19 cellular contexts compared by ENCODE assay signal in genomic region chr20:2760381-2761305, GRCh38. TPM values are rescaled to one million over a fixed set of nuclear protein-coding genes. Genes with fewer than 3 reads are reported as not detected.
A peak's percentile ranks its signal among the peaks of the same experiment; 100 is the strongest.
DNase-seq lines count a peak whose midpoint lies in the region; ATAC-seq, FAIRE-seq and TF ChIP-seq lines count a peak whose summit lies in the region.
"Had no signal": no experiment of that assay in that cellular context is flagged by ENCODE, and none has a peak within 500 bp of the region (broad histone marks: within the 10 kb centered on the region; RNA-seq: fewer than 3 reads in every experiment).

No MANE protein-coding gene starts in this region.

- no peak overlapping the region for H3K4me3 ChIP-seq in BLaER1 treated with 17β-estradiol and CSF1 and Interleukin-3, amounts not matched to agents 10 nM and 100 nM
- H3K4me3 ChIP-seq in GM23338 (no peak overlapping the region), H1 (ENCODE audit: extremely low read depth in 1 of 4, insufficient read depth in 2 of 4, low read depth in 3 of 4, low read length in 4 of 4) (no peak overlapping the region), neural progenitor cell (no peak overlapping the region)
- H3K4me3 ChIP-seq: PC-9 had no signal

- H3K4me2 ChIP-seq in BLaER1 treated with 17β-estradiol and CSF1 and Interleukin-3, amounts not matched to agents 10 nM and 100 nM = peak overlapping the region in 10 of 11 experiments; percentile 33 to 94 (median 82); a peak in 18 of 22 replicates
- H3K4me2 ChIP-seq in GM23338 = peak overlapping the region; percentile 51
- H3K4me2 ChIP-seq in H1 (ENCODE audit: insufficient read depth in 1 of 2, low read depth in 2 of 2, low read length in 2 of 2) = peak overlapping the region in 1 of 2 experiments; percentile 40; a peak in 2 of 4 replicates
- peak overlapping the region; percentile 37 for H3K4me2 ChIP-seq in neural progenitor cell
- H3K4me2 ChIP-seq: PC-9 had no signal

- H3K79me1 ChIP-seq in H1 (ENCODE audit: low read depth, low read length) = no peaks in the 10 kb centered on the region

- DNase-seq in GM23338 (ENCODE audit: low spot score) = no peak
- DNase-seq in H1 (ENCODE audit: low read depth in 1 of 2, low spot score in 2 of 2) = no peak
- no peak for DNase-seq in neural progenitor cell (ENCODE audit: low spot score)
- no peak for DNase-seq in NCI-H2029 (lab: John Stamatoyannopoulos, UW)
- no peak for DNase-seq in NCI-H1694 (lab: John Stamatoyannopoulos, UW)
- DNase-seq: ACHN, AML-193, GF-D8, NCI-H1105, NCI-H1694 treated with DMSO at 0.1 percent for 48 hours, NCI-H2107, NCI-H2227 treated with DMSO at 0.1 percent for 48 hours, NCI-H524 treated with DMSO at 0.1 percent for 48 hours had no signal

- TF ChIP-seq RAD21 in H1 (IDR thresholded peaks at IDR 0.05 in 1 of 2, conservative IDR thresholded peaks at IDR 0.05 in 1 of 2; ENCODE audit: low read depth in 2 of 2, low read length in 2 of 2) = no peak

- H4K20me1 ChIP-seq in BLaER1 treated with 17β-estradiol and CSF1 and Interleukin-3, amounts not matched to agents 10 nM and 100 nM = no peaks in the 10 kb centered on the region
- H4K20me1 ChIP-seq in GM23338 (replicated peaks; ENCODE audit: insufficient read depth) = no peaks in the 10 kb centered on the region
- H4K20me1 ChIP-seq in H1 (replicated peaks in 1 of 2; ENCODE audit: control insufficient read depth in 1 of 2, insufficient read depth in 2 of 2, low read length in 2 of 2) = no peaks in the 10 kb centered on the region
- no peaks in the 10 kb centered on the region for H4K20me1 ChIP-seq in neural progenitor cell (ENCODE audit: low read depth)

- WGBS in H1 (ENCODE audit: extremely low coverage in 1 of 2, insufficient coverage in 1 of 2, insufficient read length in 1 of 2, insufficient replicate concordance in 2 of 2, low coverage in 1 of 2, low lambda C conversion rate in 2 of 2, missing lambda C conversion rate in 1 of 2), 2 experiments = 90% methylated on average over 9 of the region's 9 CpGs; no CpG with 5 or more reads in 1 of the 2 experiments

- H3K4ac ChIP-seq in H1 (replicated peaks; ENCODE audit: insufficient read length, low read depth, low read length) = no peak overlapping the region

- H3K4me1 Mint-ChIP-seq in GM23338 (peaks cover 33% of the 10 kb centered on the region), neural progenitor cell (peaks cover 12% of the 10 kb centered on the region)

- H4K8ac ChIP-seq in H1 (ENCODE audit: extremely low read depth, insufficient read depth, low read length) = peak overlapping the region; percentile 29; the same call in 1 of the 2 replicates

- H3K23me2 ChIP-seq in H1 (ENCODE audit: low read depth, low read length) = peaks cover 3% of the 10 kb centered on the region; the same call in 1 of the 2 replicates

- H3F3A ChIP-seq in GM23338 (replicated peaks; ENCODE audit: low read depth) = no peaks in the 10 kb centered on the region
- H3F3A ChIP-seq in neural progenitor cell (ENCODE audit: low read depth) = no peaks in the 10 kb centered on the region

- TF ChIP-seq CTCF in GM23338 (conservative IDR thresholded peaks at IDR 0.05; ENCODE audit: low read depth in 2 of 2) = no peak
- TF ChIP-seq CTCF in H1 (IDR thresholded peaks at IDR 0.05; ENCODE audit: control extremely low read depth in 1 of 3, insufficient read depth in 1 of 3, low read depth in 1 of 3, low read length in 3 of 3) = no peak
- no peak for TF ChIP-seq CTCF in neural progenitor cell (IDR thresholded peaks at IDR 0.05)

- H4K5ac ChIP-seq in H1 (ENCODE audit: insufficient read length, low read depth, low read length) = no peak overlapping the region

- H2BK120ac ChIP-seq in H1 (replicated peaks; ENCODE audit: low read depth, low read length) = no peak overlapping the region

- no peak for TF ChIP-seq POLR2A in H1 (IDR thresholded peaks at IDR 0.05; ENCODE audit: control extremely low read depth in 1 of 2, low read depth in 2 of 2, low read length in 2 of 2)

- H3K36me3 Mint-ChIP-seq in GM23338 (ENCODE audit: low read depth) (no peaks in the 10 kb centered on the region), neural progenitor cell (no peaks in the 10 kb centered on the region)

- CTCF ChIA-PET in H1 (lab: Charles Lee; ENCODE audit: partially characterized antibody) = interaction anchor here (0.6 to 3.3 kb wide), 10 partner anchors 7 to 343 kb away, joined by 3 to 23 read pairs (median 4); no protein-coding TSS in a partner anchor

- no peak overlapping the region for H4K91ac ChIP-seq in H1 (replicated peaks; ENCODE audit: insufficient read length, low read length)

- no peaks in the 10 kb centered on the region for H3K36me3 ChIP-seq in BLaER1 treated with 17β-estradiol and CSF1 and Interleukin-3, amounts not matched to agents 10 nM and 100 nM
- no peaks in the 10 kb centered on the region for H3K36me3 ChIP-seq in GM23338 (ENCODE audit: insufficient read depth)
- no peaks in the 10 kb centered on the region for H3K36me3 ChIP-seq in H1 (ENCODE audit: control insufficient read depth in 2 of 4, insufficient read depth in 4 of 4, low read length in 3 of 4)
- no peaks in the 10 kb centered on the region for H3K36me3 ChIP-seq in neural progenitor cell

- H2BK5ac ChIP-seq in H1 (ENCODE audit: low read depth, low read length) = no peak overlapping the region

- H3K27me3 ChIP-seq in BLaER1 treated with 17β-estradiol and CSF1 and Interleukin-3, amounts not matched to agents 10 nM and 100 nM = peaks cover 0 to 7% (median 0%) of the 10 kb centered on the region in 11 experiments; a peak in 2 of 22 replicates
- H3K27me3 ChIP-seq in GM23338 (ENCODE audit: insufficient read depth) (no peaks in the 10 kb centered on the region), H1 (replicated peaks in 1 of 4; ENCODE audit: control insufficient read depth in 3 of 4, extremely low read depth in 1 of 4, insufficient read depth in 3 of 4, low read length in 3 of 4) (peaks cover 0 to 5% (median 0%) of the 10 kb centered on the region in 4 experiments; a peak in 2 of 7 replicates), neural progenitor cell (no peaks in the 10 kb centered on the region)

- no peak overlapping the region for H3K23ac ChIP-seq in H1 (ENCODE audit: insufficient read length)

- H3K4me3 Mint-ChIP-seq in GM23338 (no peak overlapping the region), neural progenitor cell (no peak overlapping the region)
- H3K4me3 Mint-ChIP-seq: CD4-positive, alpha-beta T cell had no signal

- H2BK12ac ChIP-seq in H1 (ENCODE audit: low read depth, low read length) = peak overlapping the region; percentile 85; the same call in 1 of the 2 replicates

- H3K9me3 ChIP-seq in BLaER1 treated with 17β-estradiol and CSF1 and Interleukin-3, amounts not matched to agents 10 nM and 100 nM (replicated peaks in 1 of 11) = no peaks in the 10 kb centered on the region
- H3K9me3 ChIP-seq in H1 (ENCODE audit: insufficient read depth in 2 of 2, low read depth in 1 of 2, low read length in 1 of 2) = no peaks in the 10 kb centered on the region
- no peaks in the 10 kb centered on the region for H3K9me3 ChIP-seq in neural progenitor cell (ENCODE audit: low read depth)
- H3K9me3 ChIP-seq: Caco-2 had no signal

- H2BK15ac ChIP-seq in H1 (ENCODE audit: low read length) = no peak overlapping the region

- peaks cover 6% of the 10 kb centered on the region for H3K27me3 Mint-ChIP-seq in GM23338 (ENCODE audit: insufficient read depth, low read depth, poor library complexity)
- peaks cover 6% of the 10 kb centered on the region for H3K27me3 Mint-ChIP-seq in neural progenitor cell (ENCODE audit: insufficient read depth, low read depth)

- peak overlapping the region in 2 of 11 experiments; percentile 32 to 40; a peak in 2 of 22 replicates for H3K27ac ChIP-seq in BLaER1 treated with 17β-estradiol and CSF1 and Interleukin-3, amounts not matched to agents 10 nM and 100 nM
- H3K27ac ChIP-seq in GM23338 (ENCODE audit: low read depth) = no peak overlapping the region
- no peak overlapping the region for H3K27ac ChIP-seq in H1 (ENCODE audit: low read depth, low read length)
- H3K27ac ChIP-seq in neural progenitor cell = no peak overlapping the region
- H3K27ac ChIP-seq: PC-9 had no signal

- no peak for TF ChIP-seq EP300 in H1 (IDR thresholded peaks at IDR 0.05; ENCODE audit: borderline replicate concordance in 1 of 2, low read depth in 2 of 2, low read length in 2 of 2)

- no peak overlapping the region for H2AK5ac ChIP-seq in H1 (ENCODE audit: low read depth, low read length)

- H3K27ac Mint-ChIP-seq in GM23338 (no peak overlapping the region), neural progenitor cell (no peak overlapping the region)
- H3K27ac Mint-ChIP-seq: CD4-positive, alpha-beta T cell had no signal

- no peak overlapping the region for H3K14ac ChIP-seq in H1 (ENCODE audit: insufficient read length)

- H3K9me3 Mint-ChIP-seq in GM23338 = no peaks in the 10 kb centered on the region
- H3K9me3 Mint-ChIP-seq in neural progenitor cell = no peaks in the 10 kb centered on the region
- H3K9me3 Mint-ChIP-seq: CD4-positive, alpha-beta T cell had no signal

- H3K9ac ChIP-seq in BLaER1 treated with 17β-estradiol and CSF1 and Interleukin-3, amounts not matched to agents 10 nM and 100 nM = peak overlapping the region in 3 of 11 experiments; percentile 45 to 63 (median 56); a peak in 5 of 22 replicates
- H3K9ac ChIP-seq in H1 (replicated peaks in 1 of 4; ENCODE audit: extremely low read depth in 1 of 4, low read depth in 3 of 4, low read length in 3 of 4) (no peak overlapping the region), neural progenitor cell (no peak overlapping the region)

- H3K4me1 ChIP-seq in BLaER1 treated with 17β-estradiol and CSF1 and Interleukin-3, amounts not matched to agents 10 nM and 100 nM = peaks cover 14 to 33% (median 24%) of the 10 kb centered on the region in 10 experiments
- H3K4me1 ChIP-seq in GM23338 (ENCODE audit: insufficient read depth) = peaks cover 8% of the 10 kb centered on the region
- peaks cover 0 to 16% (median 9%) of the 10 kb centered on the region in 4 experiments for H3K4me1 ChIP-seq in H1 (replicated peaks in 1 of 4; ENCODE audit: control insufficient read depth in 3 of 4, insufficient read depth in 4 of 4, low read length in 3 of 4)
- peaks cover 17% of the 10 kb centered on the region for H3K4me1 ChIP-seq in neural progenitor cell
- H3K4me1 ChIP-seq: Caco-2 had no signal

- no peak overlapping the region for H2BK20ac ChIP-seq in H1 (ENCODE audit: low read length)

- ATAC-seq in GM23338 (no peak), HG03342 (IDR thresholded peaks at IDR 0.05; ENCODE audit: unreplicated experiment) (no peak)
- ATAC-seq: HCT116 had no signal

- no peak for FAIRE-seq in H1 (lab: Jason Lieb, UNC)

- peak overlapping the region; percentile 95 for H2AFZ ChIP-seq in GM23338
- H2AFZ ChIP-seq in H1 (ENCODE audit: low read length) = no peak overlapping the region
- no peak overlapping the region for H2AFZ ChIP-seq in neural progenitor cell (replicated peaks)
- H2AFZ ChIP-seq: PC-9 had no signal

- H3K56ac ChIP-seq in H1 (replicated peaks; ENCODE audit: insufficient read length, low read depth, low read length) = no peak overlapping the region

- no peak overlapping the region; the same call in 1 of the 2 replicates for H3K18ac ChIP-seq in H1 (ENCODE audit: extremely low read depth, low read length)

- H3K9me2 ChIP-seq in GM23338 (ENCODE audit: insufficient read depth) = no peaks in the 10 kb centered on the region

- POLR2A ChIA-PET in H1 (lab: Charles Lee; ENCODE audit: partially characterized antibody) = interaction anchor here (0.6 to 0.8 kb wide), 2 partner anchors 20 to 80 kb away, joined by 3 read pairs; partner anchors contain the start of genes PCED1A and VPS16

- H3K79me2 ChIP-seq in GM23338 (replicated peaks; ENCODE audit: insufficient read depth) (no peaks in the 10 kb centered on the region), H1 (ENCODE audit: control insufficient read depth in 1 of 2, insufficient read depth in 2 of 2, low read length in 2 of 2) (no peaks in the 10 kb centered on the region), neural progenitor cell (ENCODE audit: low read depth) (no peaks in the 10 kb centered on the region)

RNA-seq across cellular contexts. Expression of gene CPXM1, which starts 39.8 kb away (rescaled TPM):
- total RNA-seq in GM23338 (2014; rRNA removed; shearing (Covaris generic)) = 21.5 and 29.3 TPM in 2 replicates
- 15.3 and 17.0 TPM in 2 replicates for polyA plus RNA-seq in GM23338 (2016; fragmentation: Nextera tagmentation; extraction: Ambion mirVana)
- total RNA-seq in H1 (2021; fragmentation: NEBNext Ultra II Directional; extraction: Animal tissue kit (Norgen Biotek cat#: 25700)) = 28.8 and 31.3 TPM in 2 replicates
- polyA plus RNA-seq in H1 (2011; rRNA removed) = 81.9 and 90.9 TPM in 2 replicates
- polyA plus RNA-seq in H1 (2011; cell fraction: cytosol; rRNA removed) = 59.0 TPM
- 231 TPM for polyA plus RNA-seq in H1 (2011; cell fraction: nucleus; rRNA removed)
- polyA plus RNA-seq in H1 (2012, experiment 1 of 2) = 37.0 to 65.6 TPM (median 56.2 TPM) in 4 replicates
- 42.0 TPM for polyA plus RNA-seq in H1 (2012, experiment 2 of 2)
- polyA plus RNA-seq in H1 (2013, experiment 1 of 2) = 45.5 TPM
- 41.6 TPM for polyA plus RNA-seq in H1 (2013, experiment 2 of 2)
- 26.2 and 29.4 TPM in 2 replicates for polyA minus RNA-seq in H1 (2011; rRNA and poly(A)+ RNA removed)
- polyA minus RNA-seq in H1 (2011; cell fraction: cytosol; rRNA and poly(A)+ RNA removed) = 18.1 TPM
- polyA minus RNA-seq in H1 (2011; cell fraction: nucleus; rRNA and poly(A)+ RNA removed) = 25.0 TPM
- total RNA-seq in neural progenitor cell (ENCODE audit: low replicate concordance) = 76.3 and 169 TPM in 2 replicates
- total RNA-seq: Caco-2; CD4-positive, alpha-beta T cell; PC-9 had no signal

RNA-seq across cellular contexts. Expression of gene C20orf141, which starts 54.1 kb away (rescaled TPM):
- total RNA-seq in GM23338 (2014; rRNA removed; shearing (Covaris generic)) = not detected in 2 replicates
- not detected in 2 replicates for polyA plus RNA-seq in GM23338 (2016; fragmentation: Nextera tagmentation; extraction: Ambion mirVana)
- total RNA-seq in H1 (2021; fragmentation: NEBNext Ultra II Directional; extraction: Animal tissue kit (Norgen Biotek cat#: 25700)) = not detected in 2 replicates
- not detected in 2 replicates for polyA plus RNA-seq in H1 (2011; rRNA removed)
- polyA plus RNA-seq in H1 (2011; cell fraction: cytosol; rRNA removed) = not detected
- polyA plus RNA-seq in H1 (2011; cell fraction: nucleus; rRNA removed) = not detected
- polyA plus RNA-seq in H1 (2012, experiment 1 of 2) = not detected in 4 replicates
- not detected for polyA plus RNA-seq in H1 (2012, experiment 2 of 2)
- not detected for polyA plus RNA-seq in H1 (2013, experiment 1 of 2)
- polyA plus RNA-seq in H1 (2013, experiment 2 of 2) = not detected
- not detected in 2 replicates for polyA minus RNA-seq in H1 (2011; rRNA and poly(A)+ RNA removed)
- polyA minus RNA-seq in H1 (2011; cell fraction: cytosol; rRNA and poly(A)+ RNA removed) = not detected
- not detected for polyA minus RNA-seq in H1 (2011; cell fraction: nucleus; rRNA and poly(A)+ RNA removed)
- total RNA-seq in neural progenitor cell (ENCODE audit: low replicate concordance) = not detected in 2 replicates
- total RNA-seq: Caco-2; CD4-positive, alpha-beta T cell; PC-9 had no signal

RNA-seq across cellular contexts. Expression of gene TMEM239, which starts 55.5 kb away (rescaled TPM):
- not detected in 2 replicates for total RNA-seq in GM23338 (2014; rRNA removed; shearing (Covaris generic))
- not detected in 2 replicates for polyA plus RNA-seq in GM23338 (2016; fragmentation: Nextera tagmentation; extraction: Ambion mirVana)
- total RNA-seq in H1 (2021; fragmentation: NEBNext Ultra II Directional; extraction: Animal tissue kit (Norgen Biotek cat#: 25700)) = not detected in 2 replicates
- not detected in 2 replicates for polyA plus RNA-seq in H1 (2011; rRNA removed)
- not detected for polyA plus RNA-seq in H1 (2011; cell fraction: cytosol; rRNA removed)
- not detected for polyA plus RNA-seq in H1 (2011; cell fraction: nucleus; rRNA removed)
- polyA plus RNA-seq in H1 (2012, experiment 1 of 2) = not detected in 4 replicates
- polyA plus RNA-seq in H1 (2012, experiment 2 of 2) = not detected
- polyA plus RNA-seq in H1 (2013, experiment 1 of 2) = not detected
- not detected for polyA plus RNA-seq in H1 (2013, experiment 2 of 2)
- not detected in 2 replicates for polyA minus RNA-seq in H1 (2011; rRNA and poly(A)+ RNA removed)
- not detected for polyA minus RNA-seq in H1 (2011; cell fraction: cytosol; rRNA and poly(A)+ RNA removed)
- not detected for polyA minus RNA-seq in H1 (2011; cell fraction: nucleus; rRNA and poly(A)+ RNA removed)
- total RNA-seq in neural progenitor cell (ENCODE audit: low replicate concordance) = not detected in 2 replicates
- total RNA-seq: Caco-2; CD4-positive, alpha-beta T cell; PC-9 had no signal
